In the genomic region with DNA sequence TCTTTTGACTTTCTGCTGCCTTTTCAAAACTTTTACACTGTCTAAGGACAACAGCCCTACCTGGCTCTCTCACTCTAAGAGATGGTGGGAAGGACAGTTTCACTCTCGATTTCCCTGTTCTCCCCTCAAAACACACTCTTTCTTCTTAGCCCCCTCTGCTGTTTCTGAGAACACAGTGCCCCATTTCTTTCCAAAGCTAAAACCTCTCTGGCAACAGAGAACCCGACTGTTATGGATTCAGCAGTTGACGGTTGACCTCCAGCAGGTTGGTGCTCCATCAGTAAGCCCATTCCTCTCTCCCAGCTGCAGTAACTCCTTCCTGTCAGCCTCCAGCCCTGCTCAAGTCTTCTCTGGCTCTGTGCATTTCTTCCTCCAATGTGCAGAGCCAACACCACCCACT, we compare ENCODE assay signal across 11 cellular contexts.
A peak's percentile ranks its signal among the peaks of the same experiment; 100 is the strongest.
DNase-seq lines count a peak whose midpoint lies in the region; ATAC-seq and TF ChIP-seq lines count a peak whose summit lies in the region.
"Had no signal": no experiment of that assay in that cellular context is flagged by ENCODE, and none has a peak within 500 bp of the region (broad histone marks: within the 10 kb centered on the region; RNA-seq: fewer than 3 reads in every experiment).

No MANE protein-coding gene starts in this region.

- no peaks in the 10 kb centered on the region for H3K9me3 Mint-ChIP-seq in activated T-helper 1 cell treated with anti-CD3 and anti-CD28 coated beads, Interleukin-12 subunit alpha, Interleukin-12 subunit beta, Interleukin-2, Interleukin-4 antibody, amounts not matched to agents 30 ng/mL and 10 ng/mL and 1 ng/mL, durations not matched to agents 14 hours and 24 hours and 36 hours
- H3K9me3 Mint-ChIP-seq: central memory CD8-positive, alpha-beta T cell had no signal

- in situ Hi-C loops in ACHN (cut with HindIII; ENCODE audit: low pct_ligation_motif_present, low pct_unique_long_range_greater_than_20kb, low sequenced_read_pairs), result no loop called here
- in situ Hi-C loops in brain microvascular endothelial cell (cut with HindIII; ENCODE audit: low pct_ligation_motif_present, low sequenced_read_pairs), result loop anchor here (10.0 to 25.0 kb wide), 2 partner anchors 93 to 295 kb away; partner anchors contain the start of gene ARHGAP29

- intact Hi-C loops in activated T-helper 1 cell treated with anti-CD3 and anti-CD28 coated beads, Interleukin-12 subunit alpha, Interleukin-12 subunit beta, Interleukin-2, Interleukin-4 antibody, amounts not matched to agents 30 ng/mL and 10 ng/mL and 1 ng/mL, durations not matched to agents 14 hours and 24 hours and 36 hours (cut with micrococcal nuclease), result loop anchor here (10.0 kb wide), 1 partner anchor 95 kb away; the partner anchor contains the start of gene ARHGAP29

- no peak overlapping the region for H3K4me3 ChIP-seq in brain microvascular endothelial cell (ENCODE audit: low read depth, low read length)
- H3K4me3 ChIP-seq: skin epidermis had no signal

- TF ChIP-seq CTCF in brain microvascular endothelial cell (IDR thresholded peaks at IDR 0.05; ENCODE audit: low read depth, low read length, missing control alignments), result peak; percentile 81

- H3K27ac ChIP-seq in brain microvascular endothelial cell, result no peak overlapping the region
- H3K27ac ChIP-seq: skin epidermis had no signal

- no peaks in the 10 kb centered on the region for H3K36me3 Mint-ChIP-seq in activated T-helper 1 cell treated with anti-CD3 and anti-CD28 coated beads, Interleukin-12 subunit alpha, Interleukin-12 subunit beta, Interleukin-2, Interleukin-4 antibody, amounts not matched to agents 30 ng/mL and 10 ng/mL and 1 ng/mL, durations not matched to agents 14 hours and 24 hours and 36 hours (ENCODE audit: low read depth)

- H3K27me3 ChIP-seq in brain microvascular endothelial cell (replicated peaks), result no peaks in the 10 kb centered on the region

- H3K4me3 Mint-ChIP-seq in activated T-helper 1 cell treated with anti-CD3 and anti-CD28 coated beads, Interleukin-12 subunit alpha, Interleukin-12 subunit beta, Interleukin-2, Interleukin-4 antibody, amounts not matched to agents 30 ng/mL and 10 ng/mL and 1 ng/mL, durations not matched to agents 14 hours and 24 hours and 36 hours, result no peak overlapping the region
- H3K4me3 Mint-ChIP-seq: central memory CD8-positive, alpha-beta T cell had no signal

- DNase-seq in ACHN (peak; percentile 72), HT1080 (ENCODE audit: low read depth) (peak; percentile 74), brain microvascular endothelial cell (peak; percentile 57), left kidney (ENCODE audit: low read depth, low spot score) (peak; percentile 50)
- DNase-seq in activated T-helper 1 cell treated with anti-CD3 and anti-CD28 coated beads, Interleukin-12 subunit alpha, Interleukin-12 subunit beta, Interleukin-2, Interleukin-4 antibody, amounts not matched to agents 30 ng/mL and 10 ng/mL and 1 ng/mL, durations not matched to agents 14 hours and 24 hours and 36 hours (ENCODE audit: low spot score), result no peak
- DNase-seq: DMS79 treated with DMSO at 0.1 percent for 48 hours had no signal

- no peaks in the 10 kb centered on the region for H3K4me1 Mint-ChIP-seq in activated T-helper 1 cell treated with anti-CD3 and anti-CD28 coated beads, Interleukin-12 subunit alpha, Interleukin-12 subunit beta, Interleukin-2, Interleukin-4 antibody, amounts not matched to agents 30 ng/mL and 10 ng/mL and 1 ng/mL, durations not matched to agents 14 hours and 24 hours and 36 hours (ENCODE audit: low read depth)
- H3K4me1 Mint-ChIP-seq: central memory CD8-positive, alpha-beta T cell had no signal

- no peaks in the 10 kb centered on the region for H3K36me3 ChIP-seq in brain microvascular endothelial cell (replicated peaks)

- H3K27me3 Mint-ChIP-seq in activated T-helper 1 cell treated with anti-CD3 and anti-CD28 coated beads, Interleukin-12 subunit alpha, Interleukin-12 subunit beta, Interleukin-2, Interleukin-4 antibody, amounts not matched to agents 30 ng/mL and 10 ng/mL and 1 ng/mL, durations not matched to agents 14 hours and 24 hours and 36 hours (ENCODE audit: insufficient read depth), result peaks cover 24% of the 10 kb centered on the region

- no peak for ATAC-seq in GM21390 (IDR thresholded peaks at IDR 0.05; ENCODE audit: unreplicated experiment)
- no peak for ATAC-seq in GM18502 (IDR thresholded peaks at IDR 0.05; ENCODE audit: poor library complexity, unreplicated experiment)
- ATAC-seq in esophagus mucosa, result no peak

- no peak overlapping the region for H3K27ac Mint-ChIP-seq in activated T-helper 1 cell treated with anti-CD3 and anti-CD28 coated beads, Interleukin-12 subunit alpha, Interleukin-12 subunit beta, Interleukin-2, Interleukin-4 antibody, amounts not matched to agents 30 ng/mL and 10 ng/mL and 1 ng/mL, durations not matched to agents 14 hours and 24 hours and 36 hours
